1 cellular context compared by ENCODE assay signal in genomic region chr4:123896446-123897071, GRCh38.
TF ChIP-seq lines count a peak whose summit lies in the region.

No MANE protein-coding gene starts in this region.

TF ChIP-seq in endothelial cell of umbilical vein, 7 proteins besides CTCF, POLR2A, EP300 and RAD21 (continued from another document):
- TF ChIP-seq EZH2 (IDR thresholded peaks at IDR 0.05; ENCODE audit: borderline replicate concordance, low read depth, low read length, severe bottlenecking) (no peak), JUN (IDR thresholded peaks at IDR 0.05; ENCODE audit: borderline replicate concordance, insufficient read depth, insufficient read length, low read depth) (peak; percentile 67), POLR2AphosphoS5 (IDR thresholded peaks at IDR 0.05; ENCODE audit: insufficient read depth, low read depth, low read length) (no peak), FOS (IDR thresholded peaks at IDR 0.05; ENCODE audit: borderline replicate concordance, insufficient read depth, low read length) (peak; percentile 65), GATA2 (IDR thresholded peaks at IDR 0.05; ENCODE audit: insufficient read depth, insufficient read length, low read depth, low read length) (no peak)
- TF ChIP-seq, protein P1, sequence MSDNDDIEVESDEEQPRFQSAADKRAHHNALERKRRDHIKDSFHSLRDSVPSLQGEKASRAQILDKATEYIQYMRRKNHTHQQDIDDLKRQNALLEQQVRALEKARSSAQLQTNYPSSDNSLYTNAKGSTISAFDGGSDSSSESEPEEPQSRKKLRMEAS (IDR thresholded peaks at IDR 0.05; ENCODE audit: insufficient read depth, insufficient read length), result no peak
